18 cellular contexts compared by ENCODE assay signal in the genomic region with DNA sequence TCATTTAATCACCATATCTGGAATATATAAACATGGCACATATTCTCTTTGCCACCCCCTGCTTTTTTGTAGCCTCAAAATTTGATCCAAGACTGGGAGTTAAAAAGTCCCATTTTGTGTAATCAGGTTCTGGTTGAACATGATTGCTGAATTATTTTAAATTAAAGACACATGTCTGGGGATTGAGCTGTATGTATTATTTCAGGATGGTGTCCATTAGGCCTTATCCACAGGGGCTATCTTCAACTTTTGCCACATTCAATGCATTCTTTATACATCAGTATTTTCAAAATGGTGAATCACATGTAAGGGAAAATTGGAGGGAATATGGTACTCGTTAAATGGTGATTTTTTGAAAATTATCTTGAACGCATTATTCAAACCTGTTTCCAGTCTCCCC.
DNase-seq lines count a peak whose midpoint lies in the region; TF ChIP-seq lines count a peak whose summit lies in the region.
"Had no signal": no experiment of that assay in that cellular context is flagged by ENCODE, and none has a peak within 500 bp of the region (broad histone marks: within the 10 kb centered on the region; RNA-seq: fewer than 3 reads in every experiment).

No MANE protein-coding gene starts in this region.

- no peak overlapping the region for H3K4me3 Mint-ChIP-seq in nephron
- H3K4me3 Mint-ChIP-seq: CD4-positive, alpha-beta memory T cell had no signal

- no peak overlapping the region for H3K4me3 ChIP-seq in colonic mucosa
- H3K4me3 ChIP-seq: GM12878, GM23248 had no signal

- H3K36me3 Mint-ChIP-seq in nephron (ENCODE audit: low read depth), result no peaks in the 10 kb centered on the region
- H3K36me3 Mint-ChIP-seq: CD4-positive, alpha-beta memory T cell had no signal

- H3K9ac ChIP-seq in colonic mucosa (ENCODE audit: low read depth in 2 of 2, low read length in 2 of 2), result no peak overlapping the region
- H3K9ac ChIP-seq: GM23248 had no signal

- H3K27ac Mint-ChIP-seq in nephron, result peak overlapping the region in 2 of 3 experiments; percentile 72 to 75
- H3K27ac Mint-ChIP-seq: CD4-positive, alpha-beta memory T cell had no signal

- H3K4me1 Mint-ChIP-seq in nephron, result peaks cover 11% of the 10 kb centered on the region
- H3K4me1 Mint-ChIP-seq: CD4-positive, alpha-beta memory T cell had no signal

- peak overlapping the region; percentile 57 for H3K27ac ChIP-seq in colonic mucosa
- H3K27ac ChIP-seq: GM23248 had no signal

- H3K27me3 Mint-ChIP-seq in nephron (ENCODE audit: low read depth), result no peaks in the 10 kb centered on the region

- H3K9me3 ChIP-seq in colonic mucosa, result no peaks in the 10 kb centered on the region

- DNase-seq in colonic mucosa (no peak), fibroblast of peridontal ligament (ENCODE audit: extremely low read depth) (peak; percentile 3), DMS53 treated with DMSO at 0.1 percent for 48 hours (lab: John Stamatoyannopoulos, UW; ENCODE audit: unreplicated experiment) (no peak), NCI-H748 (lab: John Stamatoyannopoulos, UW; ENCODE audit: unreplicated experiment) (no peak), midbrain (lab: John Stamatoyannopoulos, UW) (no peak)
- DNase-seq: C1 segment of cervical spinal cord; Calu3; CD4-positive, alpha-beta memory T cell; COR-L47; DMS153; DMS79; EL; GDM1; GM23248; H7; HCEC 1CT had no signal

- H3K27me3 ChIP-seq in colonic mucosa, result no peaks in the 10 kb centered on the region

- H3K4me1 ChIP-seq in colonic mucosa, result no peaks in the 10 kb centered on the region

- intact Hi-C loops in colonic mucosa (cut with DNase I), result no loop called here

- no peaks in the 10 kb centered on the region for H3K9me3 Mint-ChIP-seq in nephron

- no peaks in the 10 kb centered on the region for H3K36me3 ChIP-seq in colonic mucosa

- TF ChIP-seq CTCF in colonic mucosa (IDR thresholded peaks at IDR 0.05) (no peak), nephron (IDR thresholded peaks at IDR 0.05; ENCODE audit: unreplicated experiment in 3 of 3) (no peak)
